14 cellular contexts compared by ENCODE assay signal in the genomic region with DNA sequence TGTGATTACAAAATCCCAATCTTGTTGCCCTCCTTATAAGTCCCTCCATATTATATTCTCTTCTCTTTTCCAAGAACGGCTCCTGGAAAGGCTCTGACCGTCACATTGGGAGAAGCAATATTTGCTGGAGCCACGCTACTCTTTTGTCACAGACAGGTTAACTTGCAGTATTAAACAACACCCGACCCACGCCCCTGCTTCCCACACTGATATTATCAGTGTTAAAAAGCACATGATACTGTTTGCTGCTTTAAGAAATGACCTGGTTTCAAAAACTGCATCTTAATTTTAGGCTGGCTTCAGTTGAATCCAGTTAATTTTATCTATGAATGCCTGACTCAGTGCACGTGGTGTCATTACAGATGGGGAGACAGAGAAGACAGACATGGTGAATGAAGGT. TPM values are rescaled to one million over a fixed set of nuclear protein-coding genes. Genes with fewer than 3 reads are reported as not detected.
DNase-seq lines count a peak whose midpoint lies in the region; ATAC-seq and TF ChIP-seq lines count a peak whose summit lies in the region.
"Had no signal": no experiment of that assay in that cellular context is flagged by ENCODE, and none has a peak within 500 bp of the region (broad histone marks: within the 10 kb centered on the region; RNA-seq: fewer than 3 reads in every experiment).

No MANE protein-coding gene starts in this region.

- peaks cover 2% of the 10 kb centered on the region for H3K27me3 Mint-ChIP-seq in activated T-cell treated with anti-CD3 and anti-CD28 coated beads, Interleukin-2, amount 50 U/mL, for 72 hours (ENCODE audit: low read depth)
- peaks cover 10% of the 10 kb centered on the region for H3K27me3 Mint-ChIP-seq in stimulated activated naive CD8-positive, alpha-beta T cell treated with anti-CD3 and anti-CD28 coated beads, Interleukin-15, amount 100 ng/mL, for 72 hours

- no peak for DNase-seq in activated T-cell treated with anti-CD3 and anti-CD28 coated beads, Interleukin-2, amount 50 U/mL, for 72 hours
- no peak for DNase-seq in activated T-cell treated with anti-CD3 and anti-CD28 coated beads for 4 hours
- DNase-seq in Peyer's patch, result no peak
- DNase-seq in esophagus squamous epithelium (lab: John Stamatoyannopoulos, UW), result no peak
- DNase-seq in stimulated activated naive CD8-positive, alpha-beta T cell treated with anti-CD3 and anti-CD28 coated beads, Interleukin-15, amount 100 ng/mL, for 72 hours, result no peak
- no peak for DNase-seq in GM10248 (ENCODE audit: extremely low spot score)
- no peak for DNase-seq in NCI-H524 treated with DMSO at 0.1 percent for 48 hours (lab: John Stamatoyannopoulos, UW)
- no peak for DNase-seq in NCI-H82 treated with DMSO at 0.1 percent for 48 hours (lab: John Stamatoyannopoulos, UW; ENCODE audit: unreplicated experiment)
- DNase-seq: activated CD4-positive, alpha-beta T cell treated with anti-CD3 and anti-CD28 coated beads, Interleukin-2, amount 50 U/mL, for 4 hours; erythroblast; NCI-H1048; NCI-H748 treated with DMSO at 0.1 percent for 48 hours; stomach had no signal

- peak overlapping the region; percentile 96 for H3K27ac Mint-ChIP-seq in activated T-cell treated with anti-CD3 and anti-CD28 coated beads, Interleukin-2, amount 50 U/mL, for 72 hours
- no peak overlapping the region for H3K27ac Mint-ChIP-seq in stimulated activated naive CD8-positive, alpha-beta T cell treated with anti-CD3 and anti-CD28 coated beads, Interleukin-15, amount 100 ng/mL, for 72 hours
- H3K27ac Mint-ChIP-seq: neural progenitor cell had no signal

- TF ChIP-seq POLR2A in Peyer's patch (IDR thresholded peaks at IDR 0.05) (no peak), esophagus squamous epithelium (IDR thresholded peaks at IDR 0.05) (no peak)

- H3K4me1 Mint-ChIP-seq in activated T-cell treated with anti-CD3 and anti-CD28 coated beads, Interleukin-2, amount 50 U/mL, for 72 hours (ENCODE audit: low read depth), result peaks cover 67% of the 10 kb centered on the region
- peaks cover 77% of the 10 kb centered on the region for H3K4me1 Mint-ChIP-seq in stimulated activated naive CD8-positive, alpha-beta T cell treated with anti-CD3 and anti-CD28 coated beads, Interleukin-15, amount 100 ng/mL, for 72 hours

- H3K27ac ChIP-seq in Peyer's patch (peak overlapping the region in 3 of 4 donors; percentile 20 to 94 (median 44)), esophagus squamous epithelium (peak overlapping the region in 3 of 4 donors; percentile 79 to 92 (median 92))
- H3K27ac ChIP-seq: neural progenitor cell had no signal

- POLR2A ChIA-PET in GM10248 (lab: Yijun Ruan, JAX), result no interaction called here

- H3K9me3 ChIP-seq in Peyer's patch (no peaks in the 10 kb centered on the region), esophagus squamous epithelium (no peaks in the 10 kb centered on the region)
- H3K9me3 ChIP-seq: stomach had no signal

- intact Hi-C loops in esophagus squamous epithelium (cut with DNase I), result no loop called here

- peaks cover 2 to 6% of the 10 kb centered on the region in 2 donors for H3K36me3 Mint-ChIP-seq in activated T-cell treated with anti-CD3 and anti-CD28 coated beads, Interleukin-2, amount 50 U/mL, for 72 hours (ENCODE audit: insufficient read depth in 2 of 2)
- H3K36me3 Mint-ChIP-seq: neural progenitor cell had no signal

- CTCF ChIA-PET in GM10248 (lab: Yijun Ruan, JAX), result interaction anchor here (1.0 kb wide), 1 partner anchor 61 kb away, joined by 5 read pairs; no protein-coding TSS in a partner anchor

- H3K9me3 Mint-ChIP-seq in activated T-cell treated with anti-CD3 and anti-CD28 coated beads, Interleukin-2, amount 50 U/mL, for 72 hours, result no peaks in the 10 kb centered on the region
- peaks cover 0 to 4% of the 10 kb centered on the region in 2 donors for H3K9me3 Mint-ChIP-seq in stimulated activated naive CD8-positive, alpha-beta T cell treated with anti-CD3 and anti-CD28 coated beads, Interleukin-15, amount 100 ng/mL, for 72 hours

- no peak for ATAC-seq in activated T-cell treated with anti-CD3 and anti-CD28 coated beads, Interleukin-2, amount 50 U/mL, for 72 hours (replicated peaks in 1 of 2)
- no peak for ATAC-seq in stimulated activated naive CD8-positive, alpha-beta T cell treated with anti-CD3 and anti-CD28 coated beads, Interleukin-15, amount 100 ng/mL, for 72 hours

- no peak for TF ChIP-seq CTCF in Peyer's patch (IDR thresholded peaks at IDR 0.05)
- TF ChIP-seq CTCF in esophagus squamous epithelium (IDR thresholded peaks at IDR 0.05), result no peak
- TF ChIP-seq CTCF in GM10248 (IDR thresholded peaks at IDR 0.05; ENCODE audit: control extremely low read depth, extremely low read depth, low read depth, missing control alignments), result no peak

- H3K4me3 Mint-ChIP-seq in activated T-cell treated with anti-CD3 and anti-CD28 coated beads, Interleukin-2, amount 50 U/mL, for 72 hours, result peak overlapping the region; percentile 87 to 91
- H3K4me3 Mint-ChIP-seq in stimulated activated naive CD8-positive, alpha-beta T cell treated with anti-CD3 and anti-CD28 coated beads, Interleukin-15, amount 100 ng/mL, for 72 hours, result peak overlapping the region; percentile 52 to 94
- H3K4me3 Mint-ChIP-seq: neural progenitor cell had no signal

- H3K4me3 ChIP-seq in Peyer's patch, result peak overlapping the region in 2 of 4 donors; percentile 63 to 66
- H3K4me3 ChIP-seq in esophagus squamous epithelium, result peak overlapping the region in 3 of 4 donors; percentile 47 to 74 (median 64)
- H3K4me3 ChIP-seq: neural progenitor cell had no signal

- H3K36me3 ChIP-seq in Peyer's patch, result no peaks in the 10 kb centered on the region
- no peaks in the 10 kb centered on the region for H3K36me3 ChIP-seq in esophagus squamous epithelium
- H3K36me3 ChIP-seq: neural progenitor cell, stomach had no signal

- H3K4me1 ChIP-seq in Peyer's patch, result peaks cover 0 to 22% (median 13%) of the 10 kb centered on the region in 4 donors
- peaks cover 8 to 50% (median 19%) of the 10 kb centered on the region in 3 donors for H3K4me1 ChIP-seq in esophagus squamous epithelium

- H3K27me3 ChIP-seq in Peyer's patch (no peaks in the 10 kb centered on the region), esophagus squamous epithelium (peaks cover 0 to 65% (median 5%) of the 10 kb centered on the region in 4 donors)

- WGBS in esophagus squamous epithelium, 2 donors, result 61 to 71% methylated on average over 6 of the region's 6 CpGs

RNA-seq across cellular contexts. Expression of a gene that starts 3.1 kb away (rescaled TPM):
- total RNA-seq in activated T-cell treated with anti-CD3 and anti-CD28 coated beads, Interleukin-2, amount 50 U/mL, for 72 hours, result 10 to 100 TPM; 48.6 to 58.5 TPM
- total RNA-seq in Peyer's patch (10 to 100 TPM in 3 of 4 donors, 1 to 10 TPM in 1; 7.7 to 66.8 (median 15.3) TPM), esophagus squamous epithelium (10 to 100 TPM in 2 of 4 donors, 1 to 10 TPM in 2; 1.5 to 24.6 (median 7.4) TPM)
